10 cellular contexts compared by ENCODE assay signal in genomic region chr3:183548262-183548769, GRCh38.
DNase-seq lines count a peak whose midpoint lies in the region; ATAC-seq and TF ChIP-seq lines count a peak whose summit lies in the region.
"Had no signal": no experiment of that assay in that cellular context is flagged by ENCODE, and none has a peak within 500 bp of the region (broad histone marks: within the 10 kb centered on the region; RNA-seq: fewer than 3 reads in every experiment).

No MANE protein-coding gene starts in this region.

- H3K27me3 Mint-ChIP-seq in nephron progenitor cell (ENCODE audit: low read depth, poor library complexity), result peaks cover 10% of the 10 kb centered on the region

- peaks cover 5% of the 10 kb centered on the region; the same call in 1 of the 2 replicates for H3F3A ChIP-seq in OCI-LY1 (ENCODE audit: insufficient read depth, low read length)

- H3K9ac ChIP-seq in OCI-LY1 (ENCODE audit: low read length), result peak overlapping the region; percentile 8; the same call in 1 of the 2 replicates

- TF ChIP-seq CTCF in OCI-LY1 (IDR thresholded peaks at IDR 0.05; ENCODE audit: low read length), result no peak
- TF ChIP-seq CTCF in nephron progenitor cell (IDR thresholded peaks at IDR 0.05), result no peak
- TF ChIP-seq CTCF in coronary artery (IDR thresholded peaks at IDR 0.05), result no peak

- ATAC-seq in GM21619 (IDR thresholded peaks at IDR 0.05; ENCODE audit: unreplicated experiment), result no peak

- peaks cover 81% of the 10 kb centered on the region for H3K36me3 ChIP-seq in OCI-LY1 (ENCODE audit: insufficient read depth, low read length)
- H3K36me3 ChIP-seq: prostate gland had no signal

- no peaks in the 10 kb centered on the region for H3K9me3 ChIP-seq in OCI-LY1 (ENCODE audit: low read length)
- H3K9me3 ChIP-seq: prostate gland had no signal

- H3K4me1 Mint-ChIP-seq in nephron progenitor cell, result peaks cover 30% of the 10 kb centered on the region

- H3K4me3 Mint-ChIP-seq in nephron progenitor cell, result no peak overlapping the region

- no peaks in the 10 kb centered on the region for H3K9me2 ChIP-seq in OCI-LY1 (ENCODE audit: low read depth, low read length)

- H3K4me2 ChIP-seq in OCI-LY1 (ENCODE audit: low read length), result peak overlapping the region; percentile 15; the same call in 1 of the 2 replicates

- no peaks in the 10 kb centered on the region for H3K27me3 ChIP-seq in OCI-LY1 (ENCODE audit: insufficient read depth, low read length)

- H4K20me1 ChIP-seq in OCI-LY1 (ENCODE audit: insufficient read depth, low read length), result no peaks in the 10 kb centered on the region

- H2AFZ ChIP-seq in OCI-LY1 (ENCODE audit: low read length), result no peak overlapping the region

- H3K36me3 Mint-ChIP-seq in nephron progenitor cell (ENCODE audit: low read depth), result no peaks in the 10 kb centered on the region

- H3K79me2 ChIP-seq in OCI-LY1 (ENCODE audit: insufficient read depth, low read length), result peaks cover 98% of the 10 kb centered on the region

- H3K4me3 ChIP-seq in OCI-LY1 (ENCODE audit: low read depth, low read length, poor library complexity, severe bottlenecking) (no peak overlapping the region), coronary artery (no peak overlapping the region)
- H3K4me3 ChIP-seq: prostate gland had no signal

- H3K9me3 Mint-ChIP-seq in nephron progenitor cell, result no peaks in the 10 kb centered on the region

- peak; percentile 95 for DNase-seq in ELF-1 (ENCODE audit: low read depth, low spot score)
- DNase-seq in epithelial cell of prostate (ENCODE audit: low read depth, low spot score), result peak; percentile 91
- no peak for DNase-seq in nephron progenitor cell
- DNase-seq in KG1 (lab: John Stamatoyannopoulos, UW), result no peak
- no peak for DNase-seq in coronary artery (ENCODE audit: low spot score)
- no peak for DNase-seq in NCI-H1436 treated with DMSO at 0.1 percent for 48 hours (lab: John Stamatoyannopoulos, UW)
- DNase-seq: NCI-H526 had no signal

- H3K27ac ChIP-seq in OCI-LY1 (ENCODE audit: low read depth, low read length, poor library complexity, severe bottlenecking) (peak overlapping the region; percentile 96), epithelial cell of prostate (peak overlapping the region; percentile 18), coronary artery (no peak overlapping the region)
- H3K27ac ChIP-seq: prostate gland had no signal

- H3K4me1 ChIP-seq in OCI-LY1 (ENCODE audit: insufficient read depth, low read length, severe bottlenecking), result peaks cover 97% of the 10 kb centered on the region
- H3K4me1 ChIP-seq: prostate gland had no signal

- H3K27ac Mint-ChIP-seq in nephron progenitor cell, result peak overlapping the region; percentile 76

Comparison
In these comparisons a context has a peak if more than half of its experiments do, and no peak if none do; other contexts are left out.
1. DNase-seq: peak in ELF-1 (single experiment) and epithelial cell of prostate (single experiment); none in nephron progenitor cell (single experiment), KG1 (single experiment), coronary artery (single experiment) and NCI-H1436 treated with DMSO at 0.1 percent for 48 hours (single experiment).
2. H3K27ac ChIP-seq: peak in OCI-LY1 (single experiment) and epithelial cell of prostate (single experiment); none in coronary artery (0 of 2).